Comparison of ENCODE assay signal across 8 cellular contexts in the genomic region with DNA sequence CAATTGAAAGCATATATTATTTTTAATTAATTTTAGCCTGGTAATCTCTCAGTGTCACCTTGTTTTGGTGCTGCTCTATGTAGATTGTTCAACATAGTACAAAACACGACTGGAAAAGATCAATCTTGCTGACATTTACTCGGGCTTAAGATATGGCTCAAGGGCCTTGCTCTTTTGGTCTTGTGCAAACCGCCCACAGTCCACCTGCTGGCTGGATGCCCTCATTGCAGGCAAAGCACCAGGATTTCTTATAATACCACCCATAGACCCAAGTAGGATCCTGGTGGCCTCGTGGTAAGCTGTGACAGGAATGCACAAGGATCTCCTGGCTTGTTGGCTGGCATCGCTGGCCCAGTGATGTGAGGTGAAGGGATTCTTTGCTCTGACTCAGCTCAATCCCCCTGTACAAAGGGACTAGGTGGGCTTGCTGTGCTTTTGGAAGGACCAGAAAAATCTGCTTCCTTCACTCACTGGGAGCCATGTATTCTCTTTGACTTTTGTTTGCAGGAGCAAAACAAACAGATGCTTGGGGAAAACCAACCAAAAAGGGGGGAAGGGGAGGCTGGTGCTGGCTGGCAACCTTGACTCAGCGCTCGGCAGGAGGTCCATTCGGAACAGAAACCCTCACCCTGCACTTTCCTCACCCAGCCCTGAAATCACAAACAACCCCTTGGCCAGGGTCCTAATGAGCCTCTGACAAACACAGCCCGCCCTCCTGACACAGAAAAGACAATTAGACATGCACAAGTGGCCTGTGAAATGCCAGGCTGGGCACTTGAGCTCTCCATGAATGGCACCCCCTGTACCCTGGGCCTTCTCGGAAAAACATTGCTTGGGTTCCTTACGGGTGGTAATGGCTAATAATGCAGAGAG.
DNase-seq lines count a peak whose midpoint lies in the region; ATAC-seq lines count a peak whose summit lies in the region.

No MANE protein-coding gene starts in this region.

- DNase-seq in GM03348 (ENCODE audit: low spot score) (peak; percentile 37), NCI-H1417 (lab: John Stamatoyannopoulos, UW) (peak; percentile 60 to 98 (median 89)), SW 1271 (lab: John Stamatoyannopoulos, UW) (peak; percentile 19 to 47), hippocampal formation (lab: John Stamatoyannopoulos, UW) (peak; percentile 59 to 63)
- peak; percentile 52 for DNase-seq in activated naive CD8-positive, alpha-beta T cell treated with anti-CD3 and anti-CD28 coated beads, Interleukin-2, amount 50 U/mL, for 16 hours (ENCODE audit: low read depth, low spot score)
- DNase-seq in stimulated activated CD4-positive, alpha-beta T cell treated with anti-CD3 and anti-CD28 coated beads, Interleukin-15, amount 100 ng/mL, for 24 hours: peak; percentile 83

- ATAC-seq in HG02623 (IDR thresholded peaks at IDR 0.05; ENCODE audit: unreplicated experiment) (no peak), HG03521 (IDR thresholded peaks at IDR 0.05; ENCODE audit: unreplicated experiment) (no peak)

Comparison
In these comparisons a context has a peak if more than half of its experiments do, and no peak if none do; other contexts are left out.
1. DNase-seq: peak in every context shown above with its lines; median percentile 89 in NCI-H1417; 83 in stimulated activated CD4-positive, alpha-beta T cell treated with anti-CD3 and anti-CD28 coated beads, Interleukin-15, amount 100 ng/mL, for 24 hours; 61 in hippocampal formation; 52 in activated naive CD8-positive, alpha-beta T cell treated with anti-CD3 and anti-CD28 coated beads, Interleukin-2, amount 50 U/mL, for 16 hours; 37 in GM03348; 33 in SW 1271.